ENCODE assay signal across 8 cellular contexts in genomic region chrX:153763989-153764755, GRCh38. TPM values are rescaled to one million over a fixed set of nuclear protein-coding genes. Genes with fewer than 3 reads are reported as not detected.
DNase-seq lines count a peak whose midpoint lies in the region; ATAC-seq and TF ChIP-seq lines count a peak whose summit lies in the region.

PLXNB3 (plus strand) TSS chrX:153764249; CDS start chrX:153765536, 1,287 bp downstream.

- no peaks in the 10 kb centered on the region for H3K27me3 ChIP-seq in left ventricle myocardium inferior (ENCODE audit: low read depth)
- H3K27me3 ChIP-seq in rectal smooth muscle tissue (ENCODE audit: control insufficient read depth, insufficient read depth, low read length): no peaks in the 10 kb centered on the region
- no peaks in the 10 kb centered on the region for H3K27me3 ChIP-seq in vagina

- intact Hi-C loops in left ventricle myocardium inferior (cut with micrococcal nuclease): loop anchor here (5.0 kb wide), 1 partner anchor 188 kb away; no protein-coding TSS in a partner anchor
- intact Hi-C loops in vagina (cut with DNase I): loop anchor here (2.0 kb wide), 1 partner anchor 185 kb away; no protein-coding TSS in a partner anchor

- DNase-seq in AG08395 (ENCODE audit: low spot score): peak; percentile 85
- DNase-seq in NCI-H1105 treated with DMSO at 0.1 percent for 48 hours (lab: John Stamatoyannopoulos, UW): peak; percentile 91
- peak; percentile 43 for DNase-seq in T-helper 22 cell (ENCODE audit: low read depth)
- peak; percentile 71 for DNase-seq in left ventricle myocardium inferior
- DNase-seq in vagina (ENCODE audit: extremely low spot score in 2 of 2): no peak

- H3K9ac ChIP-seq in rectal smooth muscle tissue (ENCODE audit: low read length): no peak within 1 kb of the TSS

- H3K9me3 ChIP-seq in left ventricle myocardium inferior (replicated peaks): no peaks in the 10 kb centered on the region
- H3K9me3 ChIP-seq in vagina: no peaks in the 10 kb centered on the region

- H3K4me1 ChIP-seq in left ventricle myocardium inferior (peaks cover 22% of the 10 kb centered on the region), rectal smooth muscle tissue (ENCODE audit: control insufficient read depth, insufficient read depth, low read length) (peaks cover 4% of the 10 kb centered on the region), vagina (peaks cover 30% of the 10 kb centered on the region)

- H3K27ac ChIP-seq in angular gyrus (ENCODE audit: low read depth, low read length) (peak within 1 kb of the TSS; percentile 98), left ventricle myocardium inferior (replicated peaks) (peak within 1 kb of the TSS; percentile 56), rectal smooth muscle tissue (ENCODE audit: low read depth, low read length) (peak within 1 kb of the TSS; percentile 79), vagina (peak within 1 kb of the TSS; percentile 38)

- no peaks in the 10 kb centered on the region for H3K36me3 ChIP-seq in left ventricle myocardium inferior
- H3K36me3 ChIP-seq in rectal smooth muscle tissue (ENCODE audit: control insufficient read depth, insufficient read depth, low read length): no peaks in the 10 kb centered on the region
- no peaks in the 10 kb centered on the region for H3K36me3 ChIP-seq in vagina

- no peak for TF ChIP-seq POLR2A in vagina (IDR thresholded peaks at IDR 0.05)

- TF ChIP-seq CTCF in left ventricle myocardium inferior (IDR thresholded peaks at IDR 0.05; ENCODE audit: borderline replicate concordance) (peak; percentile 83), vagina (IDR thresholded peaks at IDR 0.05) (peak; percentile 67 to 75 (median 70))

- H3K4me3 ChIP-seq in left ventricle myocardium inferior (peak within 1 kb of the TSS; percentile 41), rectal smooth muscle tissue (ENCODE audit: low read length) (peak within 1 kb of the TSS; percentile 46), vagina (peak within 1 kb of the TSS; percentile 18 to 28)

- ATAC-seq in GM19023 (IDR thresholded peaks at IDR 0.05; ENCODE audit: unreplicated experiment): peak; percentile 76

RNA-seq across cellular contexts. Expression of gene PLXNB3, which starts in this region (rescaled TPM):
- total RNA-seq in left ventricle myocardium inferior: 2.9 TPM
- total RNA-seq in vagina: 36.1 TPM

Comparison
In these comparisons a context has a peak if more than half of its experiments do, and no peak if none do; other contexts are left out.
1. DNase-seq: peak in AG08395 (single experiment), NCI-H1105 treated with DMSO at 0.1 percent for 48 hours (single experiment), T-helper 22 cell (single experiment) and left ventricle myocardium inferior (single experiment); none in vagina (0 of 2).
2. H3K27ac ChIP-seq: peak in every context shown above with its lines; median percentile 98 in angular gyrus; 79 in rectal smooth muscle tissue; 56 in left ventricle myocardium inferior; 38 in vagina.
3. Peak in every context shown above with its lines, with median percentiles within 50 percentile points of each other: H3K4me3 ChIP-seq.